8 cellular contexts compared by ENCODE assay signal in the genomic region with DNA sequence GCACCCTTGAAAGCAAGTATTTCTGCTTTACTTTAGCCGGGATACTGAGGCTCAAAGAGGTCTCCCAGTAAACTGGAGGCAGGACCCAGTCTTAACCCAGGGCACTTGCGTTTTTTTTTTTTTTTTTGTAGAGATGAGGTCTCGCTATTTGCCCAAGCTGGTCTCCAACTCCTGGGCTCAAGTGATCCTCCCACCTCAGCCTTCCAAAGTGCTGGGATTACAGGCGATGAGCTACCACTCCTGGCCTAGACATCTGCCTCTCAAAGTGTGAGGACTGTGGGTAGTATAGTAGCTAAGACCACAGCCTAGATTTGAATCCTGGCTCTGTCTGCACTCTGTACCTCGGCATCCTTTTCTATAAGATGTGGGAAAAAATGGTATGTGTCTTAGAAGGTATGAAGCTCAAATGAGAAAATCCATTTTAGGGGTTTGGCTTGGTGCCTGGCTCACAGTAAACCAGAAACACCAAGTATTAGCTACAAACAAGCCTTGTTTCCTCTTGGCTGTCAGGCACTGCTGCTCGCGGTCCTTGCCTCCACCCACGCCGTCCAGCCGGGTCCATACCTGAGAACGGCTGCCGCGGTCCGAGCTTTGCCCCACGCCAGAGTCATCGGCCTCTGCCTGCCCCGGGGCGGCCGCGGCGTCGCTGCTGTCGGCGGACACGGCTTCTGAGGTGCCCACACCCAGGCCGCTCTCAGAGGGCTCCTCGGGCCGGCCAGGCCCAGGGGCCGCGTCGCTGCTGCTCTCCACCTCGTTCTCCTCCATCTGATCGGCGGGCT. TPM values are rescaled to one million over a fixed set of nuclear protein-coding genes. Genes with fewer than 3 reads are reported as not detected.
DNase-seq lines count a peak whose midpoint lies in the region; ATAC-seq and TF ChIP-seq lines count a peak whose summit lies in the region.

No MANE protein-coding gene starts in this region.

- H3K36me3 ChIP-seq in MG63 (peaks cover 42% of the 10 kb centered on the region), left lung (peaks cover 0 to 43% of the 10 kb centered on the region in 2 donors), stomach smooth muscle (ENCODE audit: control insufficient read depth in 2 of 2, insufficient read depth in 2 of 2, low read length in 2 of 2) (peaks cover 21% of the 10 kb centered on the region in 2 donors)

- no peaks in the 10 kb centered on the region for H3K27me3 Mint-ChIP-seq in activated naive CD4-positive, alpha-beta T cell treated with anti-CD3 and anti-CD28 coated beads for 36 hours (ENCODE audit: low read depth)

- H3K4me3 Mint-ChIP-seq in activated naive CD4-positive, alpha-beta T cell treated with anti-CD3 and anti-CD28 coated beads for 36 hours = peak overlapping the region; percentile 93

- H3K27ac ChIP-seq in left lung (peak overlapping the region; percentile 100), stomach smooth muscle (ENCODE audit: low read length) (peak overlapping the region; percentile 100)

- peak overlapping the region; percentile 100 for H3K9ac ChIP-seq in stomach smooth muscle (ENCODE audit: low read length in 2 of 2)

- H3K9me3 Mint-ChIP-seq in activated naive CD4-positive, alpha-beta T cell treated with anti-CD3 and anti-CD28 coated beads for 36 hours = no peaks in the 10 kb centered on the region

- intact Hi-C loops in activated naive CD4-positive, alpha-beta T cell treated with anti-CD3 and anti-CD28 coated beads for 36 hours (cut with micrococcal nuclease) = loop anchor here (2.0 to 5.0 kb wide), 3 partner anchors 90 to 1004 kb away; a partner anchor contains a TSS
- intact Hi-C loops in left lung (cut with DNase I) = no loop called here

- H3K27me3 ChIP-seq in MG63 (no peaks in the 10 kb centered on the region), left lung (no peaks in the 10 kb centered on the region), stomach smooth muscle (ENCODE audit: control insufficient read depth in 1 of 2, insufficient read depth in 2 of 2, low read length in 2 of 2) (no peaks in the 10 kb centered on the region)

- H3K36me3 Mint-ChIP-seq in activated naive CD4-positive, alpha-beta T cell treated with anti-CD3 and anti-CD28 coated beads for 36 hours (ENCODE audit: low read depth) = peaks cover 6% of the 10 kb centered on the region

- H3K27ac Mint-ChIP-seq in activated naive CD4-positive, alpha-beta T cell treated with anti-CD3 and anti-CD28 coated beads for 36 hours = peak overlapping the region; percentile 100

- H3K4me1 Mint-ChIP-seq in activated naive CD4-positive, alpha-beta T cell treated with anti-CD3 and anti-CD28 coated beads for 36 hours (ENCODE audit: low read depth) = peaks cover 17% of the 10 kb centered on the region

- TF ChIP-seq CTCF in cardiac fibroblast (IDR thresholded peaks at IDR 0.05; ENCODE audit: low read depth, low read length) (no peak), left lung (IDR thresholded peaks at IDR 0.05) (no peak)

- H3K4me3 ChIP-seq in MG63 (peak overlapping the region; percentile 82), cardiac fibroblast (replicated peaks in 1 of 2; ENCODE audit: low read depth in 2 of 2, low read length in 2 of 2) (peak overlapping the region; percentile 93 to 97), left lung (peak overlapping the region; percentile 96), stomach smooth muscle (ENCODE audit: low read length in 2 of 2) (peak overlapping the region; percentile 98)

- H3K4me1 ChIP-seq in left lung = peaks cover 15 to 35% of the 10 kb centered on the region in 2 donors
- peaks cover 24% of the 10 kb centered on the region for H3K4me1 ChIP-seq in stomach smooth muscle (ENCODE audit: control insufficient read depth, insufficient read depth, low read length)

- DNase-seq in activated naive CD4-positive, alpha-beta T cell treated with anti-CD3 and anti-CD28 coated beads for 36 hours = peak; percentile 28
- DNase-seq in activated naive CD4-positive, alpha-beta T cell treated with anti-CD3 and anti-CD28 coated beads, Interleukin-2, amount 50 U/mL, for 16 hours = no peak
- DNase-seq in MG63 (peak; percentile 38), cardiac fibroblast (ENCODE audit: low read depth in 2 of 2) (peak; percentile 27 to 35), left lung (peak; percentile 53 to 89), superior temporal gyrus (ENCODE audit: extremely low spot score) (no peak)

- H3K9me3 ChIP-seq in MG63 (no peaks in the 10 kb centered on the region), left lung (no peaks in the 10 kb centered on the region), stomach smooth muscle (ENCODE audit: control insufficient read depth in 2 of 2, low read length in 2 of 2) (no peaks in the 10 kb centered on the region)

- CTCF ChIA-PET in activated naive CD4-positive, alpha-beta T cell treated with anti-CD3 and anti-CD28 coated beads for 36 hours (lab: Charles Lee) = interaction anchor here (0.6 to 5.8 kb wide), 32 partner anchors 9 to 379 kb away, joined by 3 to 62 read pairs (median 8); a partner anchor contains a TSS

- ATAC-seq in left lung = peak; percentile 6
- no peak for ATAC-seq in GM21390 (IDR thresholded peaks at IDR 0.05; ENCODE audit: unreplicated experiment)

RNA-seq across cellular contexts. Expression of a gene that starts 1.2 kb away (rescaled TPM):
- 10 to 100 TPM; 26.8 to 28.0 TPM for total RNA-seq in activated naive CD4-positive, alpha-beta T cell treated with anti-CD3 and anti-CD28 coated beads for 36 hours
- 8.7 and 9.5 TPM in 2 replicates for total RNA-seq in MG63 (2014; rRNA removed; shearing (Covaris generic); ENCODE audit: low replicate concordance)
- 10 to 100 TPM; 15.3 to 23.3 TPM for total RNA-seq in left lung

RNA-seq across cellular contexts. Expression of a gene that starts 36.4 kb away (rescaled TPM):
- 10 to 100 TPM; 39.2 to 39.5 TPM for total RNA-seq in activated naive CD4-positive, alpha-beta T cell treated with anti-CD3 and anti-CD28 coated beads for 36 hours
- total RNA-seq in MG63 (2014; rRNA removed; shearing (Covaris generic); ENCODE audit: low replicate concordance) = 10.5 and 12.1 TPM in 2 replicates
- total RNA-seq in left lung = 10 to 100 TPM; 26.1 to 33.0 TPM

RNA-seq across cellular contexts. Expression of a gene that starts 37.9 kb away (rescaled TPM):
- not detected for total RNA-seq in activated naive CD4-positive, alpha-beta T cell treated with anti-CD3 and anti-CD28 coated beads for 36 hours
- total RNA-seq in MG63 (2014; rRNA removed; shearing (Covaris generic); ENCODE audit: low replicate concordance) = 0.07 TPM in 1 of 2 replicates, not detected in the other
- 10 to 100 TPM in 1 of 2 donors, 1 to 10 TPM in 1; 2.5 to 25.8 TPM for total RNA-seq in left lung

RNA-seq across cellular contexts. Expression of a gene that starts 58.2 kb away (rescaled TPM):
- total RNA-seq in activated naive CD4-positive, alpha-beta T cell treated with anti-CD3 and anti-CD28 coated beads for 36 hours = not detected
- total RNA-seq in MG63 (2014; rRNA removed; shearing (Covaris generic); ENCODE audit: low replicate concordance) = 0.15 and 0.72 TPM in 2 replicates
- 1 to 10 TPM in 1 of 2 donors, under 1 TPM in 1; 0.71 to 1.5 TPM for total RNA-seq in left lung

RNA-seq across cellular contexts. Expression of a gene that starts 58.9 kb away (rescaled TPM):
- 1 to 10 TPM; 4.3 to 4.8 TPM for total RNA-seq in activated naive CD4-positive, alpha-beta T cell treated with anti-CD3 and anti-CD28 coated beads for 36 hours
- 46.8 and 70.1 TPM in 2 replicates for total RNA-seq in MG63 (2014; rRNA removed; shearing (Covaris generic); ENCODE audit: low replicate concordance)
- total RNA-seq in left lung = 100 to 1,000 TPM; 162 to 172 TPM

Comparison
In these comparisons a context has a peak if more than half of its experiments do, and no peak if none do; other contexts are left out.
1. DNase-seq: peak in activated naive CD4-positive, alpha-beta T cell treated with anti-CD3 and anti-CD28 coated beads for 36 hours (single experiment), MG63 (single experiment), cardiac fibroblast (2 of 2) and left lung (2 of 2); none in activated naive CD4-positive, alpha-beta T cell treated with anti-CD3 and anti-CD28 coated beads, Interleukin-2, amount 50 U/mL, for 16 hours (single experiment) and superior temporal gyrus (single experiment).
2. Peak in every context shown above with its lines, with median percentiles within 50 percentile points of each other: H3K4me3 ChIP-seq.